ENCODE assay signal across 11 cellular contexts in the genomic region with DNA sequence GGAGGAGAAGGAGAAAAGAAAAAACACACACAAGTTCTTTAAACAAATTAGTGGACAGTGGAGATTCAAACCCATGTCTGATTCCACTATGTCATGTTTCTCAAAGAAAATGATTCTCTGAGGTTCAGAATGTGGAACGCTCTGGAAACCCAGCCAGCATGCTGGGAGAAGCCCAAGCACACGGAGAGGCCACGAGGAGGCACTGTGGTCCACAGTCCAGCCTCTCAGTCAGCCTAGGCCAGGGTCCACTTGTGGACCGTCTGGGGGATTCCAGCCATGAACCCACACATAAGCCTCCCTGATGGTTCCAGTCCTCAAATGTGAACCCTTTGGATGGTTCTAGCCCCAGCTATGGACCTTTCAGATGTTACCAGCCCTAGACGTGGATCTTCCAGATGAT.
A peak's percentile ranks its signal among the peaks of the same experiment; 100 is the strongest.
DNase-seq lines count a peak whose midpoint lies in the region; ATAC-seq, FAIRE-seq and TF ChIP-seq lines count a peak whose summit lies in the region.
"Had no signal": no experiment of that assay in that cellular context is flagged by ENCODE, and none has a peak within 500 bp of the region (broad histone marks: within the 10 kb centered on the region; RNA-seq: fewer than 3 reads in every experiment).

No MANE protein-coding gene starts in this region.

- no peak for DNase-seq in D721Med (ENCODE audit: insufficient read length, low spot score)
- no peak for DNase-seq in chondrocyte (ENCODE audit: low spot score)
- peak; percentile 25 for DNase-seq in midbrain (lab: John Stamatoyannopoulos, UW)
- no peak for DNase-seq in stimulated activated naive CD8-positive, alpha-beta T cell treated with anti-CD3 and anti-CD28 coated beads, Interleukin-15, amount 100 ng/mL, for 72 hours
- no peak for DNase-seq in activated T-cell treated with anti-CD3 and anti-CD28 coated beads, Interleukin-2, amount 50 U/mL, for 24 hours
- DNase-seq: activated CD8-positive, alpha-beta memory T cell treated with anti-CD3 and anti-CD28 coated beads, Interleukin-2, amount 50 U/mL, for 4 hours; colonic mucosa; NCI-H187 had no signal

- ATAC-seq in stimulated activated naive CD8-positive, alpha-beta T cell treated with anti-CD3 and anti-CD28 coated beads, Interleukin-15, amount 100 ng/mL, for 72 hours: no peak
- ATAC-seq in HG03432 (IDR thresholded peaks at IDR 0.05; ENCODE audit: unreplicated experiment) (no peak), GM19351 (IDR thresholded peaks at IDR 0.05; ENCODE audit: unreplicated experiment) (no peak)

- no peak for FAIRE-seq in D721Med (lab: Jason Lieb, UNC)

- no peaks in the 10 kb centered on the region for H3K36me3 Mint-ChIP-seq in chondrocyte (ENCODE audit: low read depth)
- no peaks in the 10 kb centered on the region for H3K36me3 Mint-ChIP-seq in activated T-cell treated with anti-CD3 and anti-CD28 coated beads, Interleukin-2, amount 50 U/mL, for 24 hours (ENCODE audit: low read depth)

- peaks cover 5% of the 10 kb centered on the region for H3K4me1 Mint-ChIP-seq in chondrocyte (ENCODE audit: low read depth)
- peaks cover 13% of the 10 kb centered on the region for H3K4me1 Mint-ChIP-seq in stimulated activated naive CD8-positive, alpha-beta T cell treated with anti-CD3 and anti-CD28 coated beads, Interleukin-15, amount 100 ng/mL, for 72 hours
- H3K4me1 Mint-ChIP-seq in activated T-cell treated with anti-CD3 and anti-CD28 coated beads, Interleukin-2, amount 50 U/mL, for 24 hours (ENCODE audit: low read depth): peaks cover 12% of the 10 kb centered on the region

- H3K9me3 Mint-ChIP-seq in chondrocyte (ENCODE audit: low read depth): no peaks in the 10 kb centered on the region
- H3K9me3 Mint-ChIP-seq in stimulated activated naive CD8-positive, alpha-beta T cell treated with anti-CD3 and anti-CD28 coated beads, Interleukin-15, amount 100 ng/mL, for 72 hours: no peaks in the 10 kb centered on the region
- no peaks in the 10 kb centered on the region for H3K9me3 Mint-ChIP-seq in activated T-cell treated with anti-CD3 and anti-CD28 coated beads, Interleukin-2, amount 50 U/mL, for 24 hours

- TF ChIP-seq CTCF in D721Med (IDR thresholded peaks at IDR 0.05; ENCODE audit: insufficient read depth, missing control alignments) (peak; percentile 44), LNCAP (IDR thresholded peaks at IDR 0.05) (peak; percentile 73), chondrocyte (IDR thresholded peaks at IDR 0.05) (peak; percentile 68)

- H3K27ac Mint-ChIP-seq in chondrocyte (ENCODE audit: unreplicated experiment): no peak overlapping the region
- H3K27ac Mint-ChIP-seq in stimulated activated naive CD8-positive, alpha-beta T cell treated with anti-CD3 and anti-CD28 coated beads, Interleukin-15, amount 100 ng/mL, for 72 hours: no peak overlapping the region
- no peak overlapping the region for H3K27ac Mint-ChIP-seq in activated T-cell treated with anti-CD3 and anti-CD28 coated beads, Interleukin-2, amount 50 U/mL, for 24 hours

- no peaks in the 10 kb centered on the region for H3K27me3 Mint-ChIP-seq in chondrocyte (ENCODE audit: low read depth)
- peaks cover 31% of the 10 kb centered on the region for H3K27me3 Mint-ChIP-seq in stimulated activated naive CD8-positive, alpha-beta T cell treated with anti-CD3 and anti-CD28 coated beads, Interleukin-15, amount 100 ng/mL, for 72 hours
- H3K27me3 Mint-ChIP-seq in activated T-cell treated with anti-CD3 and anti-CD28 coated beads, Interleukin-2, amount 50 U/mL, for 24 hours: peaks cover 40% of the 10 kb centered on the region

- H3K4me3 Mint-ChIP-seq in chondrocyte (ENCODE audit: unreplicated experiment): no peak overlapping the region
- H3K4me3 Mint-ChIP-seq in stimulated activated naive CD8-positive, alpha-beta T cell treated with anti-CD3 and anti-CD28 coated beads, Interleukin-15, amount 100 ng/mL, for 72 hours: no peak overlapping the region
- no peak overlapping the region for H3K4me3 Mint-ChIP-seq in activated T-cell treated with anti-CD3 and anti-CD28 coated beads, Interleukin-2, amount 50 U/mL, for 24 hours
